8 cellular contexts compared by ENCODE assay signal in the genomic region with DNA sequence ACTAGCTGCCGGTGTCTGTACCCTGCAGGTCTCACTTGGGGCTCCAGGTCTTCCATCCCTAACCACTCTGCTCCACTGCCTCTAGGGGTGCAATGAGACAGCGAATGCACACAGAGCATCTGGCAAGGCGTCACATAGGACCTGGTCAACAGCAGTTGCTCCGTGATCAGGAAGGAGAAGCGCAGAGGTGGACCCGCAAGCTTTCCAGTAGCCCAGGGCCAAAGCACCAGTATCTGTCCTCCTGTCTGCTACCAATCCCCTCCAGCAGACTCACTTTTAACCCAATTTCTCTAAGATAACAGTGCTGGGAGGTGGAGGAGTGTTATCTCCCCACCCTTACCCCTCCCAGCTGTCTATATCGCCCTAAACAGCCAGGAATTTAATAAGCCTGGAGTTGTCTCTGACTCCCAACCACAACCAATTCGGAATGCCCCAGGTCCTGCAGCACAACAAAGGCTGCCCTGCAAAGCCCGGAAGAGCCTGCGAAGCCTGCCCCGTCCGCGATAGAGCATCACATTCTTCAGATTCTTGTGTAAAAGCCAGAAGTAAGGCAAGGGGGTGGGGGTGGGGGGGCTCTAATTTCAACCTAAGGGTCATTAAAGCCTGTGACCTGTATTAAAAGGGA. TPM values are rescaled to one million over a fixed set of nuclear protein-coding genes. Genes with fewer than 3 reads are reported as not detected.
DNase-seq lines count a peak whose midpoint lies in the region; ATAC-seq and TF ChIP-seq lines count a peak whose summit lies in the region.

No MANE protein-coding gene starts in this region.

- intact Hi-C loops in adrenal gland (cut with DNase I): no loop called here

- H3F3A ChIP-seq in smooth muscle cell (ENCODE audit: low read depth): peaks cover 64% of the 10 kb centered on the region

- peak overlapping the region; percentile 81 for H3K4me2 ChIP-seq in smooth muscle cell

- no peak overlapping the region for H3K9ac ChIP-seq in smooth muscle cell (ENCODE audit: low read depth)

- in situ Hi-C loops in GM13977 (cut with MboI; ENCODE audit: low pct_unique_long_range_greater_than_20kb, low sequenced_read_pairs, unreplicated experiment): no loop called here

- TF ChIP-seq POLR2A in adrenal gland (IDR thresholded peaks at IDR 0.05): peak in 1 of 2 donors; percentile 35

- H3K36me3 ChIP-seq in adrenal gland (replicated peaks in 1 of 2) (no peaks in the 10 kb centered on the region), smooth muscle cell (ENCODE audit: low read depth) (no peaks in the 10 kb centered on the region)

- TF ChIP-seq CTCF in AG04449 (IDR thresholded peaks at IDR 0.05; ENCODE audit: insufficient read depth, low read length, missing control alignments): peak; percentile 5
- TF ChIP-seq CTCF in adrenal gland (IDR thresholded peaks at IDR 0.05): peak in 3 of 6 experiments; percentile 10 to 21 (median 21)
- TF ChIP-seq CTCF in smooth muscle cell (IDR thresholded peaks at IDR 0.05; ENCODE audit: borderline replicate concordance, insufficient read depth, poor library complexity, severe bottlenecking): no peak
- TF ChIP-seq CTCF in GM13977 (IDR thresholded peaks at IDR 0.05; ENCODE audit: extremely low read depth, insufficient read depth, missing control alignments): no peak

- CTCF ChIA-PET in AG04449 (lab: Yijun Ruan, JAX): interaction anchor here (4.7 kb wide), 1 partner anchor 101 kb away, joined by 34 read pairs; no protein-coding TSS in a partner anchor

- H3K9me3 ChIP-seq in adrenal gland (replicated peaks in 1 of 3) (no peaks in the 10 kb centered on the region), smooth muscle cell (replicated peaks; ENCODE audit: low read depth) (no peaks in the 10 kb centered on the region)

- H4K20me1 ChIP-seq in smooth muscle cell (ENCODE audit: low read depth): peaks cover 100% of the 10 kb centered on the region

- peaks cover 74 to 100% of the 10 kb centered on the region in 2 donors for H3K4me1 ChIP-seq in adrenal gland (replicated peaks in 1 of 2)
- peaks cover 92% of the 10 kb centered on the region for H3K4me1 ChIP-seq in smooth muscle cell (ENCODE audit: low read depth)

- H2AFZ ChIP-seq in smooth muscle cell (ENCODE audit: low read depth): no peak overlapping the region

- 23 to 41% (median 33%) methylated on average over 2 to 13 of the region's 13 CpGs for WGBS in adrenal gland, 4 donors
- 15% methylated on average over 13 of the region's 13 CpGs for WGBS in smooth muscle cell (ENCODE audit: low lambda C conversion rate)

- peak overlapping the region in 4 of 5 donors; percentile 33 to 90 (median 82) for H3K27ac ChIP-seq in adrenal gland
- H3K27ac ChIP-seq in smooth muscle cell (ENCODE audit: low read depth): peak overlapping the region; percentile 95

- H3K27me3 ChIP-seq in adrenal gland (no peaks in the 10 kb centered on the region), smooth muscle cell (ENCODE audit: low read depth) (no peaks in the 10 kb centered on the region)

- H3K4me3 ChIP-seq in AG04449 (ENCODE audit: low read depth, low read length): peak overlapping the region; percentile 32
- no peak overlapping the region for H3K4me3 ChIP-seq in adrenal gland
- H3K4me3 ChIP-seq in smooth muscle cell: peak overlapping the region; percentile 9

- POLR2A ChIA-PET in AG04449 (lab: Yijun Ruan, JAX): interaction anchor here (1.0 kb wide), 1 partner anchor 9 kb away, joined by 4 read pairs; no protein-coding TSS in a partner anchor

- peaks cover 100% of the 10 kb centered on the region for H3K79me2 ChIP-seq in smooth muscle cell (ENCODE audit: low read depth)

- DNase-seq in AG04449 (ENCODE audit: low read depth, low spot score) (no peak), HUDEP-2 (lab: John Stamatoyannopoulos, UW; ENCODE audit: unreplicated experiment in 76 of 76) (peak in 75 of 76 experiments; percentile 19 to 97 (median 86)), adrenal gland (peak in 3 of 7 donors; percentile 60 to 73 (median 72)), iPS DF 19.7 (ENCODE audit: low read depth, low spot score) (peak; percentile 94), smooth muscle cell (lab: John Stamatoyannopoulos, UW; ENCODE audit: unreplicated experiment) (no peak), GM13977 (ENCODE audit: low spot score) (no peak)
- no peak for DNase-seq in activated CD4-positive, CD25-positive, alpha-beta regulatory T cell treated with anti-CD3 and anti-CD28 coated beads, Interleukin-2, amount 50 U/mL, for 72 hours

- no peak for ATAC-seq in GM21529 (IDR thresholded peaks at IDR 0.05; ENCODE audit: unreplicated experiment)

RNA-seq across cellular contexts. Expression of a gene that starts 19.3 kb away (rescaled TPM):
- total RNA-seq in adrenal gland (100 to 1,000 TPM; 294 to 427 (median 369) TPM), smooth muscle cell (350 and 378 TPM in 2 replicates)
- polyA plus RNA-seq in adrenal gland (100 to 1,000 TPM in 2 of 3 donors, 10 to 100 TPM in 1; 96.2 to 164 (median 133) TPM), smooth muscle cell (361 and 382 TPM in 2 replicates)

Comparison
In these comparisons a context has a peak if more than half of its experiments do, and no peak if none do; other contexts are left out.
1. DNase-seq: peak in HUDEP-2 (75 of 76) and iPS DF 19.7 (single experiment); none in AG04449 (single experiment), smooth muscle cell (single experiment), GM13977 (single experiment) and activated CD4-positive, CD25-positive, alpha-beta regulatory T cell treated with anti-CD3 and anti-CD28 coated beads, Interleukin-2, amount 50 U/mL, for 72 hours (single experiment).
2. H3K4me3 ChIP-seq: peak in AG04449 (single experiment) and smooth muscle cell (single experiment); none in adrenal gland (0 of 4).